Comparison of ENCODE assay signal across 8 cellular contexts in genomic region chr15:92804610-92804936, GRCh38.
A peak's percentile ranks its signal among the peaks of the same experiment; 100 is the strongest.
DNase-seq lines count a peak whose midpoint lies in the region; ATAC-seq and TF ChIP-seq lines count a peak whose summit lies in the region.
"Not testable (repeated sequence)": the region's sequence is repeated elsewhere in the genome, so short reads cannot be mapped to it uniquely, and the experiment has no call there.

No MANE protein-coding gene starts in this region.

- H3K9me3 ChIP-seq in GM23248 (ENCODE audit: low read depth); SJCRH30 (replicated peaks); colonic mucosa; hepatocyte (ENCODE audit: low read depth); spleen; upper lobe of left lung: not testable (repeated sequence)

- peak overlapping the region; percentile 75 for H3K9ac ChIP-seq in GM23248
- H3K9ac ChIP-seq in colonic mucosa (ENCODE audit: low read depth in 2 of 2, low read length in 2 of 2) = not testable (repeated sequence)

- not testable (repeated sequence) for H3K4me3 ChIP-seq in GM23248, SJCRH30, colonic mucosa, hepatocyte, upper lobe of left lung
- H3K4me3 ChIP-seq in spleen = peak overlapping the region in 1 of 8 donors; percentile 56

- H4K20me1 ChIP-seq in GM23248 (ENCODE audit: insufficient read depth); hepatocyte (ENCODE audit: insufficient read depth, poor library complexity, severe bottlenecking): not testable (repeated sequence)

- H3K9me3 Mint-ChIP-seq in activated naive CD4-positive, alpha-beta T cell treated with anti-CD3 and anti-CD28 coated beads, Interleukin-2, amount 50 U/mL, for 72 hours; neural crest cell: not testable (repeated sequence)

- H3K36me3 Mint-ChIP-seq in activated naive CD4-positive, alpha-beta T cell treated with anti-CD3 and anti-CD28 coated beads, Interleukin-2, amount 50 U/mL, for 72 hours = peaks cover 9 to 30% of the 10 kb centered on the region in 2 donors
- H3K36me3 Mint-ChIP-seq in neural crest cell (ENCODE audit: low read depth) = not testable (repeated sequence)

- H3K4me1 Mint-ChIP-seq in neural crest cell = peaks cover 28% of the 10 kb centered on the region

- H3K4me1 ChIP-seq in GM23248 (ENCODE audit: insufficient read depth) (peaks cover 53% of the 10 kb centered on the region), SJCRH30 (peaks cover 20% of the 10 kb centered on the region), hepatocyte (ENCODE audit: insufficient read depth) (peaks cover 19% of the 10 kb centered on the region), spleen (peaks cover 0 to 71% (median 26%) of the 10 kb centered on the region in 6 donors), upper lobe of left lung (peaks cover 37 to 56% (median 49%) of the 10 kb centered on the region in 4 donors)
- H3K4me1 ChIP-seq in colonic mucosa = not testable (repeated sequence)

- intact Hi-C loops in colonic mucosa (cut with DNase I); spleen (cut with DNase I; ENCODE audit: low total_unique reads): not testable (repeated sequence)

- not testable (repeated sequence) for DNase-seq in GM23248; SJCRH30; activated naive CD4-positive, alpha-beta T cell treated with anti-CD3 and anti-CD28 coated beads, Interleukin-2, amount 50 U/mL, for 72 hours (ENCODE audit: low spot score in 2 of 2); colonic mucosa; hepatocyte (ENCODE audit: low spot score); neural crest cell (ENCODE audit: low read depth, low spot score); spleen; upper lobe of left lung

- WGBS in GM23248 (ENCODE audit: low coverage in 1 of 2, low lambda C conversion rate in 2 of 2, missing lambda C conversion rate in 2 of 2), 2 experiments = 95% methylated on average over 5 of the region's 5 CpGs
- WGBS in hepatocyte (ENCODE audit: low lambda C conversion rate, missing lambda C conversion rate) = 95% methylated on average over 5 of the region's 5 CpGs
- WGBS in spleen, 5 donors = 93 to 99% (median 94%) methylated on average over 5 of the region's 5 CpGs
- WGBS in upper lobe of left lung, 2 donors = 85 to 97% methylated on average over 5 of the region's 5 CpGs

- H3K79me2 ChIP-seq in GM23248 (ENCODE audit: insufficient read depth) (peaks cover 41% of the 10 kb centered on the region), hepatocyte (peaks cover 27% of the 10 kb centered on the region)

- peak overlapping the region; percentile 63 to 87 for H3K27ac Mint-ChIP-seq in activated naive CD4-positive, alpha-beta T cell treated with anti-CD3 and anti-CD28 coated beads, Interleukin-2, amount 50 U/mL, for 72 hours
- not testable (repeated sequence) for H3K27ac Mint-ChIP-seq in neural crest cell (ENCODE audit: unreplicated experiment)

- TF ChIP-seq CTCF in colonic mucosa (IDR thresholded peaks at IDR 0.05); hepatocyte (IDR thresholded peaks at IDR 0.05; ENCODE audit: poor library complexity); neural crest cell (conservative IDR thresholded peaks at IDR 0.05); spleen (IDR thresholded peaks at IDR 0.05 in 8 of 11, conservative IDR thresholded peaks at IDR 0.05 in 3 of 11); upper lobe of left lung (IDR thresholded peaks at IDR 0.05): not testable (repeated sequence)

- in situ Hi-C loops in GM23248 (cut with MboI) = loop anchor here (10.0 kb wide), 1 partner anchor 100 kb away; the partner anchor contains the start of gene CHD2

- TF ChIP-seq POLR2A in spleen (IDR thresholded peaks at IDR 0.05) = not testable (repeated sequence)
- peak in 1 of 4 donors; percentile 11 for TF ChIP-seq POLR2A in upper lobe of left lung (IDR thresholded peaks at IDR 0.05)

- not testable (repeated sequence) for ATAC-seq in activated naive CD4-positive, alpha-beta T cell treated with anti-CD3 and anti-CD28 coated beads, Interleukin-2, amount 50 U/mL, for 72 hours; upper lobe of left lung (ENCODE audit: low FRiP score in 2 of 2)

- H3K27me3 Mint-ChIP-seq in neural crest cell (ENCODE audit: low read depth) = not testable (repeated sequence)

- peak overlapping the region; percentile 18 for H3K4me2 ChIP-seq in GM23248 (ENCODE audit: unreplicated experiment)
- H3K4me2 ChIP-seq in hepatocyte = not testable (repeated sequence)

- not testable (repeated sequence) for TF ChIP-seq EP300 in upper lobe of left lung (IDR thresholded peaks at IDR 0.05)

- not testable (repeated sequence) for H3K27me3 ChIP-seq in GM23248 (replicated peaks; ENCODE audit: insufficient read depth); SJCRH30; colonic mucosa; hepatocyte; spleen (replicated peaks in 1 of 7); upper lobe of left lung

- H3K36me3 ChIP-seq in GM23248 (ENCODE audit: low read depth); SJCRH30; colonic mucosa; hepatocyte (replicated peaks; ENCODE audit: insufficient read depth, low read depth); spleen; upper lobe of left lung: not testable (repeated sequence)

- H3K4me3 Mint-ChIP-seq in neural crest cell = peak overlapping the region; percentile 14

- not testable (repeated sequence) for H3K9me2 ChIP-seq in GM23248 (ENCODE audit: insufficient read depth); hepatocyte (replicated peaks; ENCODE audit: insufficient read depth)

- peaks cover 45% of the 10 kb centered on the region for H3F3A ChIP-seq in GM23248 (ENCODE audit: insufficient read depth)

- H3K27ac ChIP-seq in GM23248 = peak overlapping the region; percentile 95
- peak overlapping the region; percentile 32; the same call in 1 of the 2 replicates for H3K27ac ChIP-seq in SJCRH30
- peak overlapping the region; percentile 88 for H3K27ac ChIP-seq in colonic mucosa
- peak overlapping the region; percentile 97 for H3K27ac ChIP-seq in hepatocyte
- peak overlapping the region; percentile 2 to 100 (median 86) for H3K27ac ChIP-seq in spleen
- peak overlapping the region; percentile 87 to 98 (median 92) for H3K27ac ChIP-seq in upper lobe of left lung

- H2AFZ ChIP-seq in GM23248 = peak overlapping the region; percentile 45; the same call in 1 of the 2 replicates
- not testable (repeated sequence) for H2AFZ ChIP-seq in hepatocyte

Comparison
In these comparisons a context has a peak if more than half of its experiments do, and no peak if none do; other contexts are left out.
1. H3K27ac ChIP-seq: peak in every context shown above with its lines; median percentile 97 in hepatocyte; 95 in GM23248; 92 in upper lobe of left lung; 88 in colonic mucosa; 86 in spleen; 32 in SJCRH30.